8 cellular contexts compared by ENCODE assay signal in the genomic region with DNA sequence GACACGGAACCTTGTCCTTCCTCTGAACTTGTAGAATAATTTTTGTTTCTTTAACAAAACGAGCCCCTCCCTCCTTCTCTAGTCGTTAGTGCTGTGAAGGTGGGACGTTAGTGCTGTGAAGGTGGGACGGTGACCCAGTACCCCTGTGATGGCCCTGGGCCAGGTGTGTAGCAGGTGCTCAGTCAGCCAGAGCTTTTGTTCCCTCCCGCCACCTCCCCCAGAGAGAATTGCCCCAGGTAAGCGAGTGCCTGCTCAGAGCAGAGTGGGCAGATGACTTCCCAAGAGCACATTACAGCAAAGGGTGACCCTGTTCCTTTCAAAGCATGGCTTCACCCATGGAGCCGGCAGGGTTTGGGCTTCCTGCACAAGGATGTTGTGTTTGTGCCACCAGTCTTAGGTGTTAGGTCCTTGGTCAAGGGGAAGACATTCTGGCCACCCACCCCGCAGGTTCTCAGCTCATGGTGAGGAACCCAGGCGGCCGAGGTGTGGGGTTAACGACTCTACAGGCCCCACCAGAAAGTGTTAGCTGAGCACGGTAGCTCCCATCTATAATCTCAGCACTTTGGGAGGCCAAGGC. TPM values are rescaled to one million over a fixed set of nuclear protein-coding genes. Genes with fewer than 3 reads are reported as not detected.
DNase-seq lines count a peak whose midpoint lies in the region; ATAC-seq, FAIRE-seq and TF ChIP-seq lines count a peak whose summit lies in the region.

No MANE protein-coding gene starts in this region.

- CTCF ChIA-PET in activated CD8-positive, alpha-beta memory T cell treated with anti-CD3 and anti-CD28 coated beads, Interleukin-2, amount 10 ng/mL, durations not matched to agents 7 days and 5 days (lab: Charles Lee): interaction anchor here (0.7 to 5.5 kb wide), 9 partner anchors 9 to 537 kb away, joined by 4 to 21 read pairs (median 6); partner anchors contain the start of gene SLC6A6

- H3K27me3 Mint-ChIP-seq in activated CD8-positive, alpha-beta memory T cell treated with anti-CD3 and anti-CD28 coated beads, Interleukin-2, amount 10 ng/mL, durations not matched to agents 7 days and 5 days: no peaks in the 10 kb centered on the region

- H3K4me3 ChIP-seq in SJCRH30 (no peak overlapping the region), kidney (ENCODE audit: low read length in 2 of 2) (no peak overlapping the region)

- peak overlapping the region in 1 of 2 donors; percentile 63 for H3K9ac ChIP-seq in kidney (ENCODE audit: low read length in 2 of 2)

- H3K27ac ChIP-seq in SJCRH30: peak overlapping the region; percentile 52
- peak overlapping the region; percentile 85 to 90 for H3K27ac ChIP-seq in kidney (ENCODE audit: low read depth in 2 of 2, low read length in 2 of 2)
- peak overlapping the region; percentile 66 for H3K27ac ChIP-seq in temporal lobe (ENCODE audit: low read depth, low read length)

- no peaks in the 10 kb centered on the region for H3K27me3 ChIP-seq in SJCRH30

- intact Hi-C loops in kidney (cut with DNase I): no loop called here

- peaks cover 2% of the 10 kb centered on the region for H3K36me3 Mint-ChIP-seq in activated CD8-positive, alpha-beta memory T cell treated with anti-CD3 and anti-CD28 coated beads, Interleukin-2, amount 10 ng/mL, durations not matched to agents 7 days and 5 days

- H3K36me3 ChIP-seq in SJCRH30: no peaks in the 10 kb centered on the region
- H3K36me3 ChIP-seq in kidney (ENCODE audit: control insufficient read depth in 1 of 2, insufficient read depth in 2 of 2, low read length in 2 of 2): no peaks in the 10 kb centered on the region

- no peak for ATAC-seq in activated CD8-positive, alpha-beta memory T cell treated with anti-CD3 and anti-CD28 coated beads, Interleukin-2, amount 10 ng/mL, durations not matched to agents 7 days and 5 days

- TF ChIP-seq CTCF in kidney (IDR thresholded peaks at IDR 0.05; ENCODE audit: borderline replicate concordance, extremely low read depth, insufficient read depth): no peak

- no peak for DNase-seq in activated CD8-positive, alpha-beta memory T cell treated with anti-CD3 and anti-CD28 coated beads, Interleukin-2, amount 10 ng/mL, durations not matched to agents 7 days and 5 days
- DNase-seq in activated CD8-positive, alpha-beta memory T cell treated with anti-CD3 and anti-CD28 coated beads, Interleukin-2, amount 50 U/mL, for 48 hours: no peak
- DNase-seq in SJCRH30: no peak
- DNase-seq in kidney: no peak
- no peak for DNase-seq in GF-D8 (lab: John Stamatoyannopoulos, UW)
- DNase-seq in H4 (ENCODE audit: low spot score): no peak
- no peak for DNase-seq in cerebellar cortex (ENCODE audit: low spot score)

- peaks cover 72% of the 10 kb centered on the region for H3K4me1 Mint-ChIP-seq in activated CD8-positive, alpha-beta memory T cell treated with anti-CD3 and anti-CD28 coated beads, Interleukin-2, amount 10 ng/mL, durations not matched to agents 7 days and 5 days

- H3K4me1 ChIP-seq in SJCRH30 (peaks cover 22% of the 10 kb centered on the region), kidney (ENCODE audit: control insufficient read depth in 1 of 2, insufficient read depth in 1 of 2, low read depth in 1 of 2, low read length in 2 of 2) (peaks cover 60 to 63% of the 10 kb centered on the region in 2 donors)

- H3K27ac Mint-ChIP-seq in activated CD8-positive, alpha-beta memory T cell treated with anti-CD3 and anti-CD28 coated beads, Interleukin-2, amount 10 ng/mL, durations not matched to agents 7 days and 5 days: peak overlapping the region; percentile 97

- no peaks in the 10 kb centered on the region for H3K9me3 Mint-ChIP-seq in activated CD8-positive, alpha-beta memory T cell treated with anti-CD3 and anti-CD28 coated beads, Interleukin-2, amount 10 ng/mL, durations not matched to agents 7 days and 5 days (ENCODE audit: low read depth)

- peak overlapping the region; percentile 73 for H3K4me3 Mint-ChIP-seq in activated CD8-positive, alpha-beta memory T cell treated with anti-CD3 and anti-CD28 coated beads, Interleukin-2, amount 10 ng/mL, durations not matched to agents 7 days and 5 days

- H3K9me3 ChIP-seq in SJCRH30 (replicated peaks) (no peaks in the 10 kb centered on the region), kidney (ENCODE audit: control insufficient read depth in 1 of 2, low read length in 2 of 2) (no peaks in the 10 kb centered on the region)

- FAIRE-seq in kidney (lab: Jason Lieb, UNC): no peak

RNA-seq across cellular contexts. Expression of gene SLC6A6, which starts 30.7 kb away (rescaled TPM):
- 10 to 100 TPM; 55.3 to 64.6 TPM for total RNA-seq in activated CD8-positive, alpha-beta memory T cell treated with anti-CD3 and anti-CD28 coated beads, Interleukin-2, amount 10 ng/mL, durations not matched to agents 7 days and 5 days
- total RNA-seq in SJCRH30 (2014; rRNA removed; shearing (Covaris generic)): 10.5 and 10.9 TPM in 2 replicates
- 64.0 TPM for total RNA-seq in kidney
- 7.1 TPM for polyA plus RNA-seq in kidney (ENCODE audit: insufficient read depth, low read depth, low replicate concordance)
- total RNA-seq in temporal lobe: 12.5 TPM
- 24.4 and 29.8 TPM in 2 replicates for total RNA-seq in H4 (2014; rRNA removed; shearing (Covaris generic))
